25 cellular contexts compared by ENCODE assay signal in the genomic region with DNA sequence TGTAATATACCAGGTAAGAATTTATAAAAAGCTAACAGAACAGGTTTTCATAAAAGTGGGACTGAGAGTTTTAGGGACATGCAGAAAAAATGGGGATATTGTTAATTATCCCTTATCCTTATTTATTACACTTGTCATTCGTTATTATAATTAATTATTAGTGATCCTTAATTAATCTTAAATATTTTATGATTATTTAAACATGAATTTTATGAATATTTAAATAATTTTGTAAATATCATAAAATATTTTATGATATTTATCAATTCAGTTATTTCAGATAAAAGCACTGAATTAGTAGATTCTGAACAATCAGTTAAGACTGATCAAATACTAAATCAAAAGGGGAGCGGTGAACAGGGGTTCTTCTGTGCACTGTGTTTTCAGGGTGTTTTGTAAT.
DNase-seq lines count a peak whose midpoint lies in the region; ATAC-seq, FAIRE-seq and TF ChIP-seq lines count a peak whose summit lies in the region.
"Had no signal": no experiment of that assay in that cellular context is flagged by ENCODE, and none has a peak within 500 bp of the region (broad histone marks: within the 10 kb centered on the region; RNA-seq: fewer than 3 reads in every experiment).

No MANE protein-coding gene starts in this region.

- H3K27ac ChIP-seq in kidney (ENCODE audit: low read depth in 2 of 2, low read length in 2 of 2): no peak overlapping the region
- H3K27ac ChIP-seq: 22Rv1, BLaER1 had no signal

- DNase-seq in WTC11 (ENCODE audit: low spot score) (no peak), kidney (no peak), NCI-H1105 treated with DMSO at 0.1 percent for 48 hours (lab: John Stamatoyannopoulos, UW) (no peak), superior temporal gyrus (ENCODE audit: extremely low spot score) (no peak)
- DNase-seq in activated T-helper 1 cell treated with anti-CD3 and anti-CD28 coated beads, Interleukin-12 subunit alpha, Interleukin-12 subunit beta, Interleukin-2, Interleukin-4 antibody, amounts not matched to agents 30 ng/mL and 10 ng/mL and 1 ng/mL, durations not matched to agents 14 hours and 24 hours and 36 hours (ENCODE audit: low spot score): no peak
- DNase-seq: ACHN; BE2C; C1 segment of cervical spinal cord; CD4-positive, alpha-beta memory T cell; CD4-positive, CD25-positive, alpha-beta regulatory T cell; CD8-positive, alpha-beta memory T cell; COR-L47; DMS 273 treated with DMSO at 0.1 percent for 48 hours; DMS153; DMS53; DMS79; DND-41; EL; GF-D8 had no signal

- intact Hi-C loops in kidney (cut with DNase I): no loop called here
- intact Hi-C loops in activated T-helper 1 cell treated with anti-CD3 and anti-CD28 coated beads, Interleukin-12 subunit alpha, Interleukin-12 subunit beta, Interleukin-2, Interleukin-4 antibody, amounts not matched to agents 30 ng/mL and 10 ng/mL and 1 ng/mL, durations not matched to agents 14 hours and 24 hours and 36 hours (cut with micrococcal nuclease): no loop called here

- peaks cover 19% of the 10 kb centered on the region for H3K36me3 Mint-ChIP-seq in WTC11
- no peaks in the 10 kb centered on the region for H3K36me3 Mint-ChIP-seq in activated T-helper 1 cell treated with anti-CD3 and anti-CD28 coated beads, Interleukin-12 subunit alpha, Interleukin-12 subunit beta, Interleukin-2, Interleukin-4 antibody, amounts not matched to agents 30 ng/mL and 10 ng/mL and 1 ng/mL, durations not matched to agents 14 hours and 24 hours and 36 hours (ENCODE audit: low read depth)
- H3K36me3 Mint-ChIP-seq: CD14-positive monocyte; CD4-positive, alpha-beta memory T cell; CD4-positive, CD25-positive, alpha-beta regulatory T cell had no signal

- ATAC-seq in WTC11: no peak

- H3K27ac Mint-ChIP-seq in WTC11: no peak overlapping the region
- H3K27ac Mint-ChIP-seq in activated T-helper 1 cell treated with anti-CD3 and anti-CD28 coated beads, Interleukin-12 subunit alpha, Interleukin-12 subunit beta, Interleukin-2, Interleukin-4 antibody, amounts not matched to agents 30 ng/mL and 10 ng/mL and 1 ng/mL, durations not matched to agents 14 hours and 24 hours and 36 hours: no peak overlapping the region
- H3K27ac Mint-ChIP-seq: CD14-positive monocyte; CD4-positive, alpha-beta memory T cell; CD8-positive, alpha-beta memory T cell had no signal

- CTCF ChIA-PET in WTC11 (lab: Charles Lee): no interaction called here

- H3K36me3 ChIP-seq in kidney (ENCODE audit: control insufficient read depth in 1 of 2, insufficient read depth in 2 of 2, low read length in 2 of 2): no peaks in the 10 kb centered on the region
- H3K36me3 ChIP-seq: BE2C, BLaER1 had no signal

- peaks cover 22% of the 10 kb centered on the region for H3K9me3 Mint-ChIP-seq in WTC11
- peaks cover 14% of the 10 kb centered on the region for H3K9me3 Mint-ChIP-seq in activated T-helper 1 cell treated with anti-CD3 and anti-CD28 coated beads, Interleukin-12 subunit alpha, Interleukin-12 subunit beta, Interleukin-2, Interleukin-4 antibody, amounts not matched to agents 30 ng/mL and 10 ng/mL and 1 ng/mL, durations not matched to agents 14 hours and 24 hours and 36 hours

- H3K4me3 Mint-ChIP-seq in WTC11: no peak overlapping the region
- H3K4me3 Mint-ChIP-seq in activated T-helper 1 cell treated with anti-CD3 and anti-CD28 coated beads, Interleukin-12 subunit alpha, Interleukin-12 subunit beta, Interleukin-2, Interleukin-4 antibody, amounts not matched to agents 30 ng/mL and 10 ng/mL and 1 ng/mL, durations not matched to agents 14 hours and 24 hours and 36 hours: no peak overlapping the region
- H3K4me3 Mint-ChIP-seq: CD14-positive monocyte; CD4-positive, CD25-positive, alpha-beta regulatory T cell; CD8-positive, alpha-beta memory T cell had no signal

- H3K4me3 ChIP-seq in kidney (ENCODE audit: low read length in 2 of 2): no peak overlapping the region
- H3K4me3 ChIP-seq: BLaER1 had no signal

- POLR2A ChIA-PET in WTC11 (lab: Charles Lee): no interaction called here

- H3K9me3 ChIP-seq in kidney (ENCODE audit: control insufficient read depth in 1 of 2, low read length in 2 of 2): no peaks in the 10 kb centered on the region
- H3K9me3 ChIP-seq: BE2C, BLaER1 had no signal

- no peak overlapping the region for H3K9ac ChIP-seq in kidney (ENCODE audit: low read length in 2 of 2)
- H3K9ac ChIP-seq: BLaER1 had no signal

- TF ChIP-seq CTCF in WTC11 (IDR thresholded peaks at IDR 0.05): no peak
- no peak for TF ChIP-seq CTCF in kidney (IDR thresholded peaks at IDR 0.05; ENCODE audit: borderline replicate concordance, extremely low read depth, insufficient read depth)

- FAIRE-seq in A204.1 (lab: Jason Lieb, UNC) (peak; percentile 52), kidney (lab: Jason Lieb, UNC) (peak; percentile 72)
- FAIRE-seq: GM12891, GM19239 had no signal

- H3K4me1 ChIP-seq in kidney (ENCODE audit: control insufficient read depth in 1 of 2, insufficient read depth in 1 of 2, low read depth in 1 of 2, low read length in 2 of 2): no peaks in the 10 kb centered on the region
- H3K4me1 ChIP-seq: BE2C, BLaER1 had no signal

- H3K27me3 Mint-ChIP-seq in WTC11 (ENCODE audit: low read depth): no peaks in the 10 kb centered on the region
- H3K27me3 Mint-ChIP-seq in activated T-helper 1 cell treated with anti-CD3 and anti-CD28 coated beads, Interleukin-12 subunit alpha, Interleukin-12 subunit beta, Interleukin-2, Interleukin-4 antibody, amounts not matched to agents 30 ng/mL and 10 ng/mL and 1 ng/mL, durations not matched to agents 14 hours and 24 hours and 36 hours (ENCODE audit: insufficient read depth): no peaks in the 10 kb centered on the region
- H3K27me3 Mint-ChIP-seq: CD4-positive, alpha-beta memory T cell; CD4-positive, CD25-positive, alpha-beta regulatory T cell; CD8-positive, alpha-beta memory T cell had no signal

- 0 out of 2 replicates have a peak, but pooled peaks cover 2% of the 10 kb centered on the region for H3K4me1 Mint-ChIP-seq in WTC11
- H3K4me1 Mint-ChIP-seq in activated T-helper 1 cell treated with anti-CD3 and anti-CD28 coated beads, Interleukin-12 subunit alpha, Interleukin-12 subunit beta, Interleukin-2, Interleukin-4 antibody, amounts not matched to agents 30 ng/mL and 10 ng/mL and 1 ng/mL, durations not matched to agents 14 hours and 24 hours and 36 hours (ENCODE audit: low read depth): no peaks in the 10 kb centered on the region
- H3K4me1 Mint-ChIP-seq: CD14-positive monocyte; CD4-positive, alpha-beta memory T cell; CD4-positive, CD25-positive, alpha-beta regulatory T cell; CD8-positive, alpha-beta memory T cell had no signal

TF ChIP-seq in WTC11, 78 proteins besides CTCF, POLR2A, EP300 and RAD21:
- TF ChIP-seq NR3C1 (CRISPR knock-in tag; conservative IDR thresholded peaks at IDR 0.05; ENCODE audit: low read depth): no peak
- TF ChIP-seq HMGA2 (CRISPR knock-in tag; IDR thresholded peaks at IDR 0.05): peak; percentile 93
TF ChIP-seq in WTC11: peak in this region for 1.
